24 cellular contexts compared by ENCODE assay signal in genomic region chr13:26948353-26948752, GRCh38.
"Had no signal": no experiment of that assay in that cellular context is flagged by ENCODE, and none has a peak within 500 bp of the region (broad histone marks: within the 10 kb centered on the region; RNA-seq: fewer than 3 reads in every experiment).

No MANE protein-coding gene starts in this region.

- ATAC-seq: natural killer cell; psoas muscle; right cardiac atrium; right lobe of liver; stimulated activated effector memory CD8-positive, alpha-beta T cell treated with anti-CD3 and anti-CD28 coated beads, Interleukin-12 subunit alpha, Interleukin-12 subunit beta, amount 100 ng/mL, for 72 hours; stimulated activated naive B cell treated with anti-CD40 and anti-IgM and Interleukin-4, amounts not matched to agents 10 μg/mL and 1 μg/mL and 100 μg/mL, for 72 hours; upper lobe of right lung had no signal

- H3K27ac ChIP-seq: neural progenitor cell, ovary, parathyroid adenoma, psoas muscle, right lobe of liver, sigmoid colon, stomach, thoracic aorta, thyroid gland, tibial nerve, upper lobe of right lung, uterus had no signal

- H3K4me1 ChIP-seq: neural progenitor cell, parathyroid adenoma, psoas muscle, sigmoid colon, thyroid gland, tibial nerve, upper lobe of right lung, uterus had no signal

- H3K4me3 ChIP-seq: neural progenitor cell, ovary, psoas muscle, right lobe of liver, sigmoid colon, stomach, thoracic aorta, thyroid gland, tibial nerve, upper lobe of right lung, uterus had no signal

- H3K9ac ChIP-seq: neural progenitor cell, parathyroid adenoma had no signal

- H3K36me3 ChIP-seq: neural progenitor cell, ovary, right lobe of liver, sigmoid colon, stomach, thoracic aorta, thyroid gland, tibial nerve, upper lobe of right lung, uterus had no signal

- H3K4me2 ChIP-seq: neural progenitor cell had no signal

- H3K79me2 ChIP-seq: parathyroid adenoma had no signal

- H3K9me3 ChIP-seq: ovary, psoas muscle, right lobe of liver, sigmoid colon, stomach, thoracic aorta, thyroid gland, tibial nerve, upper lobe of right lung, uterus had no signal

- H3K27me3 ChIP-seq: neural progenitor cell, ovary, right lobe of liver, stomach, thyroid gland, tibial nerve, upper lobe of right lung, uterus had no signal

- H2AFZ ChIP-seq: neural progenitor cell, parathyroid adenoma had no signal

- DNase-seq: natural killer cell; occipital lobe; ovary; posterior cingulate gyrus; psoas muscle; right cardiac atrium; right lobe of liver; sigmoid colon; small intestine; stimulated activated CD4-positive, alpha-beta T cell treated with anti-CD3 and anti-CD28 coated beads, Interleukin-15, amount 100 ng/mL, for 24 hours; stimulated activated CD4-positive, alpha-beta T cell treated with anti-CD3 and anti-CD28 coated beads, Interleukin-2, amount 100 ng/mL, for 24 hours; stimulated activated CD4-positive, alpha-beta T cell treated with anti-CD3 and anti-CD28 coated beads, Interleukin-2, amount 100 ng/mL, for 48 hours; stimulated activated CD4-positive, alpha-beta T cell treated with anti-CD3 and anti-CD28 coated beads, Interleukin-4, amount 100 ng/mL, for 24 hours; stimulated activated naive B cell treated with anti-CD40 and anti-IgM and Interleukin-4, amounts not matched to agents 10 μg/mL and 1 μg/mL and 100 μg/mL, for 72 hours; stimulated activated naive CD4-positive, alpha-beta T cell treated with Interleukin-2 at 50 U/mL for 16 hours; stomach; thyroid gland; upper lobe of right lung; uterus had no signal
